ENCODE assay signal across 26 cellular contexts in genomic region chr4:128880662-128881061, GRCh38.
"Had no signal": no experiment of that assay in that cellular context is flagged by ENCODE, and none has a peak within 500 bp of the region (broad histone marks: within the 10 kb centered on the region; RNA-seq: fewer than 3 reads in every experiment).

No MANE protein-coding gene starts in this region.

- DNase-seq: activated CD4-positive, alpha-beta memory T cell treated with anti-CD3 and anti-CD28 coated beads, Interleukin-2, amount 10 ng/mL, durations not matched to agents 7 days and 5 days; activated CD4-positive, alpha-beta T cell treated with anti-CD3 and anti-CD28 coated beads for 1 hour; activated CD4-positive, alpha-beta T cell treated with anti-CD3 and anti-CD28 coated beads, Interleukin-2, amount 10 ng/mL, durations not matched to agents 7 days and 5 days; activated gamma-delta T cell treated with Interleukin-2 at 50 U/mL for 16 hours; activated naive CD4-positive, alpha-beta T cell treated with anti-CD3 and anti-CD28 coated beads, Interleukin-2, amount 50 U/mL, for 16 hours; activated T-cell treated with anti-CD3 and anti-CD28 coated beads, Interleukin-2, amount 50 U/mL, for 4 hours; anterior cingulate cortex; body of pancreas; caudate nucleus; foreskin melanocyte; left lung; lower lobe of right lung; mesenchymal stem cell; naive thymus-derived CD8-positive, alpha-beta T cell; nucleus accumbens; pancreas; retina; sigmoid colon; stimulated activated CD4-positive, alpha-beta T cell treated with anti-CD3 and anti-CD28 coated beads, Interleukin-15, amount 100 ng/mL, for 24 hours; stimulated activated CD4-positive, alpha-beta T cell treated with anti-CD3 and anti-CD28 coated beads, Interleukin-2, amount 100 ng/mL, for 24 hours; stimulated activated naive CD4-positive, alpha-beta T cell; T-helper 17 cell; tibial artery had no signal

- H3K27me3 ChIP-seq: body of pancreas, left lung, pancreas, sigmoid colon, suprapubic skin, tibial artery had no signal

- FAIRE-seq: endothelial cell of umbilical vein, pancreas had no signal

- H3K36me3 ChIP-seq: left lung, lower lobe of right lung, pancreas, prostate gland, sigmoid colon, suprapubic skin had no signal

- H3K4me3 ChIP-seq: body of pancreas, left lung, lower lobe of right lung, pancreas, prostate gland, sigmoid colon, suprapubic skin, tibial artery had no signal

- H3K27ac ChIP-seq: body of pancreas, left lung, lower lobe of right lung, pancreas, prostate gland, sigmoid colon, suprapubic skin, tibial artery had no signal
